13 cellular contexts compared by ENCODE assay signal in the genomic region with DNA sequence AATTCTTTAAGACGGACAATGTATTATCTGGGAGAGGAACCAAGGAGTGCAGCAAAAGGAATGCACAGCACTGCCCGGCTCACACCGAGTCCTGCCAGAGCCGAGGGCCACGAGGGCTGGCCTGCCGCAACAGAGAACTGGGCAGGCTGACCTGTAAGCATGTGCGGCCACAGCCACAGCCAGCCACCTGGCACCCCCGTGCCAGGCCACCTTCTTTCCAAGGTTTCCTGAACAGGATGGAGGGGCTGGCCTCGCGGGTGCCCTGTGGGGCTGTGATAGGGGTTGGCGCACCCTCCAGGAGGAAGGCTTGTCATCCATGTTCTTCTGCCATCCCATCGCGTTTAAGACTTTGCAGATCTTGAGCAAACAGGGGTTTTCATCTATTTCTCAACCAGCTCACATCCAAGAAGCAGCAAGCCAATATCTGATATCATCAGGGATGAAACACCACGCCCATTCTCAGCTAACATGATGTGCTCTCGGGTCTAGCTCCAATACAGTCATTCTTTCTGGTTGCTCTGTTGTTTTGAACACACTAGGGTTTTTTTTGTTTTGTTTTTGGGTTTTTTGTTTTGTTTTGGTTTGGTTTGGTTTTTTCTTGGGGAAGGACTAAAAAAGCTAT. TPM values are rescaled to one million over a fixed set of nuclear protein-coding genes. Genes with fewer than 3 reads are reported as not detected.
DNase-seq lines count a peak whose midpoint lies in the region; ATAC-seq and TF ChIP-seq lines count a peak whose summit lies in the region.
"Had no signal": no experiment of that assay in that cellular context is flagged by ENCODE, and none has a peak within 500 bp of the region (broad histone marks: within the 10 kb centered on the region; RNA-seq: fewer than 3 reads in every experiment).

No MANE protein-coding gene starts in this region.

- no peak overlapping the region; the same call in 1 of the 2 replicates for H3K4me3 ChIP-seq in AG10803 (ENCODE audit: low read length)
- H3K4me3 ChIP-seq: heart right ventricle had no signal

- peak overlapping the region; percentile 77 for H3K27ac ChIP-seq in epithelial cell of prostate

- ATAC-seq in sciatic nerve (peak; percentile 81), GM18907 (IDR thresholded peaks at IDR 0.05; ENCODE audit: unreplicated experiment) (no peak)

- intact Hi-C loops in sciatic nerve (cut with DNase I) = no loop called here

- DNase-seq in AG10803 (ENCODE audit: low read depth) (peak; percentile 91), NCI-H226 (peak; percentile 62), epithelial cell of prostate (ENCODE audit: low read depth, low spot score) (peak; percentile 66), sciatic nerve (ENCODE audit: low spot score) (peak; percentile 47), NCI-H526 (lab: John Stamatoyannopoulos, UW) (no peak), GM10266 (ENCODE audit: extremely low spot score) (no peak), NCI-H128 (lab: John Stamatoyannopoulos, UW; ENCODE audit: unreplicated experiment) (no peak)
- DNase-seq: cerebellar nuclear complex; heart right ventricle; stimulated activated naive CD4-positive, alpha-beta T cell; SW 1271 had no signal

- TF ChIP-seq CTCF in AG10803 (conservative IDR thresholded peaks at IDR 0.05; ENCODE audit: low read length) (no peak), GM10266 (IDR thresholded peaks at IDR 0.05; ENCODE audit: control insufficient read depth, insufficient read depth, low read depth, missing control alignments) (no peak)

RNA-seq across cellular contexts. Expression of gene CA12, which starts 10.2 kb away (rescaled TPM):
- total RNA-seq in sciatic nerve = 4.0 TPM
- total RNA-seq: mononuclear cell had no signal

Comparison
In these comparisons a context has a peak if more than half of its experiments do, and no peak if none do; other contexts are left out.
1. DNase-seq: peak in AG10803 (single experiment), NCI-H226 (single experiment), epithelial cell of prostate (single experiment) and sciatic nerve (single experiment); none in NCI-H526 (0 of 2), GM10266 (single experiment) and NCI-H128 (single experiment).